Comparison of ENCODE assay signal across 8 cellular contexts in the genomic region with DNA sequence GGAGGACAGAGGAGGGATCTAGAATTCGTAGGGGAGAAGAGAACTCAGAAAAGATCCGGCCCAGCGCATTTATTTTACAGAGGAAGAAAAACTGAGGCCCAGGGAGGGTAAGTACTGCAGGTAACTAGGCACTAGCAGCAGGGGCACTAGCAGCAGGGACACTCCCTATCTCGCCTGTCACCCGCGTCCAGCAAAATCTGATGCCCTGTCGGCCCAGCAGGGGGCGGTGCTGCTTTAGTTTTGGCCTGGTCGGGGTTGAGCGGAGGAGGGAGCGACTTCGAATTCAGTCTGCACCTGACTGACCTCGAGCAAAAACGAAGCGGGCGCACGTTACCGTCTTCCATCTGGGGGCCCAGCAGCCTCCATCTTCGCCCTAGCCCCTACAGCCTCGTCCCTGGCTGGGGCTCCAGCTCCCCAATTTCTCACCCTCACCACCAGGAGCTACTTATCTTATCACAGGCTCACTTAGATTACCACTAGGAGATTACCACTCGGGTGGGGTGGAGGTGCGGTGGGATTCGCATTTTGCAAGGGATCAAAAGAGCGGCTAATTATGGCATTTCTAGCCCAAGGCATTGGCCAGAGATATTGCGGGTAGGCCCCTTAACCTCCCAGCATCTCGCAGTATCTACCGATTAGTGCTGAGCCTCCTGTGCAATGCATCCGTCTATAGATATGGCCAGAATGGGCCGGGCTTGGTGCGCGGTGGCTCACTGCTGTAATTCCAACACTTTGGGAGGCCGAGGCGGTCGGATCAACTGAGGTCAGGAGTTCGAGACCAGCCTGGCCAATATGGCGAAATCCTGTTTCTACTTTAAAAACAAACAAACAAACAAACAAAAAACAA. TPM values are rescaled to one million over a fixed set of nuclear protein-coding genes. Genes with fewer than 3 reads are reported as not detected.
A peak's percentile ranks its signal among the peaks of the same experiment; 100 is the strongest.
DNase-seq lines count a peak whose midpoint lies in the region; ATAC-seq and TF ChIP-seq lines count a peak whose summit lies in the region.

No MANE protein-coding gene starts in this region.

- TF ChIP-seq RAD21 in IMR-90 (IDR thresholded peaks at IDR 0.05; ENCODE audit: low read length): peak; percentile 91

- H3K79me1 ChIP-seq in IMR-90 (ENCODE audit: low read depth in 1 of 2, low read length in 2 of 2): no peaks in the 10 kb centered on the region

- no peak overlapping the region for H3K14ac ChIP-seq in IMR-90 (replicated peaks; ENCODE audit: low read depth, low read length)

- no peaks in the 10 kb centered on the region for H3K36me3 ChIP-seq in IMR-90 (ENCODE audit: control insufficient read depth, insufficient read depth, low read length)
- no peaks in the 10 kb centered on the region for H3K36me3 ChIP-seq in OCI-LY1 (ENCODE audit: insufficient read depth, low read length)

- no peaks in the 10 kb centered on the region for H3K9me3 Mint-ChIP-seq in Calu3 (ENCODE audit: low read depth, unreplicated experiment)

- H3K4me3 ChIP-seq in IMR-90 (ENCODE audit: insufficient read depth, low read depth, low read length) (no peak overlapping the region), OCI-LY1 (ENCODE audit: low read depth, low read length, poor library complexity, severe bottlenecking) (peak overlapping the region; percentile 52)

- H4K5ac ChIP-seq in IMR-90 (ENCODE audit: low read depth, low read length): no peak overlapping the region

- CTCF ChIA-PET in Calu3 (lab: Charles Lee): interaction anchor here (0.6 kb wide), 1 partner anchor 1540 kb away, joined by 3 read pairs; no protein-coding TSS in a partner anchor
- CTCF ChIA-PET in IMR-90 (lab: Yijun Ruan, JAX): interaction anchor here (0.6 to 1.4 kb wide), 3 partner anchors 11 to 56 kb away, joined by 4 to 6 read pairs (median 4); no protein-coding TSS in a partner anchor

- H2BK20ac ChIP-seq in IMR-90 (ENCODE audit: low read depth, low read length): no peak overlapping the region

- H3K27me3 ChIP-seq in IMR-90 (ENCODE audit: control insufficient read depth, insufficient read depth, low read length) (peaks cover 48% of the 10 kb centered on the region), OCI-LY1 (ENCODE audit: insufficient read depth, low read length) (no peaks in the 10 kb centered on the region)

- no peak overlapping the region for H2BK120ac ChIP-seq in IMR-90 (ENCODE audit: low read depth, low read length)

- H3K27ac Mint-ChIP-seq in Calu3 (ENCODE audit: unreplicated experiment): peak overlapping the region; percentile 57

- no peak overlapping the region for H4K8ac ChIP-seq in IMR-90 (ENCODE audit: low read depth in 2 of 2, low read length in 2 of 2)

- H3K9me3 ChIP-seq in IMR-90 (ENCODE audit: control insufficient read depth, insufficient read depth, low read length): no peaks in the 10 kb centered on the region; the same call in 1 of the 2 replicates
- H3K9me3 ChIP-seq in OCI-LY1 (ENCODE audit: low read length): no peaks in the 10 kb centered on the region

- H3K9me2 ChIP-seq in OCI-LY1 (ENCODE audit: low read depth, low read length): no peaks in the 10 kb centered on the region

- H4K91ac ChIP-seq in IMR-90 (ENCODE audit: insufficient read depth, low read depth, low read length): no peak overlapping the region

- H2AK5ac ChIP-seq in IMR-90 (ENCODE audit: low read depth, low read length): no peak overlapping the region

- peak overlapping the region; percentile 76 for H2AK9ac ChIP-seq in IMR-90 (replicated peaks; ENCODE audit: low read depth, low read length, poor library complexity)

- ATAC-seq in GM21528 (IDR thresholded peaks at IDR 0.05; ENCODE audit: low FRiP score, unreplicated experiment) (peak; percentile 95), IMR-90 (ENCODE audit: low read depth) (peak; percentile 97)

- H3K79me2 ChIP-seq in OCI-LY1 (ENCODE audit: insufficient read depth, low read length): no peaks in the 10 kb centered on the region

- H3K4me3 Mint-ChIP-seq in Calu3 (ENCODE audit: low read depth, unreplicated experiment): peak overlapping the region; percentile 82

- no peaks in the 10 kb centered on the region for H3K27me3 Mint-ChIP-seq in Calu3 (ENCODE audit: unreplicated experiment)

- no peak overlapping the region for H3K18ac ChIP-seq in IMR-90 (ENCODE audit: low read depth, low read length)

- POLR2A ChIA-PET in IMR-90 (lab: Charles Lee; ENCODE audit: unreplicated experiment): no interaction called here

- H3K36me3 Mint-ChIP-seq in Calu3 (ENCODE audit: insufficient read depth, unreplicated experiment): peaks cover 24% of the 10 kb centered on the region

- no peaks in the 10 kb centered on the region for H3K9me1 ChIP-seq in IMR-90 (ENCODE audit: insufficient read depth, low read length)

- H4K20me1 ChIP-seq in IMR-90 (ENCODE audit: insufficient read depth, low read length) (no peaks in the 10 kb centered on the region), OCI-LY1 (ENCODE audit: insufficient read depth, low read length) (no peaks in the 10 kb centered on the region)

- H3K56ac ChIP-seq in IMR-90 (ENCODE audit: extremely low read depth, insufficient read depth, low read length): no peak overlapping the region

- peak overlapping the region; percentile 81; the same call in 1 of the 2 replicates for H3K4me2 ChIP-seq in IMR-90 (ENCODE audit: low read depth, low read length)
- peak overlapping the region; percentile 68 for H3K4me2 ChIP-seq in OCI-LY1 (ENCODE audit: low read length)

- TSS peak; percentile 26 for BruUV-seq in Calu3 (replicated peaks; lab: Mats Ljungman, UMichigan)
- BruUV-seq in IMR-90 (replicated peaks; lab: Mats Ljungman, UMichigan): no TSS peak

- intact Hi-C loops in Calu3 (cut with micrococcal nuclease; ENCODE audit: unreplicated experiment): loop anchor here (2.0 kb wide), 1 partner anchor 44 kb away; no protein-coding TSS in a partner anchor
- intact Hi-C loops in IMR-90 (cut with micrococcal nuclease): loop anchor here (5.0 kb wide), 1 partner anchor 409 kb away; no protein-coding TSS in a partner anchor

- peaks cover 9% of the 10 kb centered on the region for H3K4me1 Mint-ChIP-seq in Calu3 (ENCODE audit: low read depth, unreplicated experiment)

- in situ Hi-C loops in IMR-90 (cut with MboI; ENCODE audit: low sequenced_read_pairs): no loop called here

- dilution Hi-C loops in IMR-90 (cut with HindIII; ENCODE audit: low sequenced_read_pairs, unreplicated experiment): no loop called here

- no peak overlapping the region for H3K4ac ChIP-seq in IMR-90 (ENCODE audit: low read depth, low read length)

- 45% methylated on average over 9 of the region's 36 CpGs; no CpG with 5 or more reads in 1 of the 2 experiments for WGBS in IMR-90 (ENCODE audit: extremely low coverage in 2 of 2, insufficient read length in 1 of 2), 2 experiments

- TF ChIP-seq CTCF in Calu3 (IDR thresholded peaks at IDR 0.05; ENCODE audit: unreplicated experiment) (peak; percentile 94), IMR-90 (conservative IDR thresholded peaks at IDR 0.05; ENCODE audit: low read depth, low read length) (peak; percentile 84), OCI-LY1 (IDR thresholded peaks at IDR 0.05; ENCODE audit: low read length) (peak; percentile 90)

- DNase-seq in Calu3 (peak; percentile 95), IMR-90 (peak; percentile 57), activated T-cell treated with anti-CD3 and anti-CD28 coated beads for 4 hours (peak; percentile 93), erythroblast (lab: John Stamatoyannopoulos, UW) (peak; percentile 88 to 93), mucosa of gallbladder (ENCODE audit: low spot score) (peak; percentile 89)
- DNase-seq in stimulated activated CD8-positive, alpha-beta memory T cell treated with anti-CD3 and anti-CD28 coated beads, Interleukin-4, amount 100 ng/mL, for 1 hour (ENCODE audit: low read depth in 2 of 2, low spot score in 1 of 2): peak; percentile 93

- H3K27ac ChIP-seq in IMR-90 (ENCODE audit: insufficient read depth, low read length) (no peak overlapping the region), OCI-LY1 (ENCODE audit: low read depth, low read length, poor library complexity, severe bottlenecking) (no peak overlapping the region)

- no peak for TF ChIP-seq POLR2A in IMR-90 (IDR thresholded peaks at IDR 0.05; ENCODE audit: low read depth, low read length)
- TF ChIP-seq POLR2A in erythroblast (IDR thresholded peaks at IDR 0.05; ENCODE audit: low read length): no peak

- 0 out of 2 replicates have a peak overlapping the region, but pooled peaks have one; percentile 4 for H3K23ac ChIP-seq in IMR-90 (ENCODE audit: low read depth, low read length)

- peak overlapping the region; percentile 92 for H2AFZ ChIP-seq in IMR-90 (replicated peaks; ENCODE audit: low read length, poor library complexity)
- no peak overlapping the region for H2AFZ ChIP-seq in OCI-LY1 (ENCODE audit: low read length)

- no peaks in the 10 kb centered on the region for H3F3A ChIP-seq in OCI-LY1 (ENCODE audit: insufficient read depth, low read length)

- no peaks in the 10 kb centered on the region for H3K4me1 ChIP-seq in IMR-90 (ENCODE audit: control insufficient read depth, insufficient read depth, low read length)
- peaks cover 25% of the 10 kb centered on the region for H3K4me1 ChIP-seq in OCI-LY1 (ENCODE audit: insufficient read depth, low read length, severe bottlenecking)

- H3K9ac ChIP-seq in IMR-90 (ENCODE audit: low read depth, low read length) (no peak overlapping the region), OCI-LY1 (ENCODE audit: low read length) (peak overlapping the region; percentile 25; the same call in 1 of the 2 replicates)

- H2BK15ac ChIP-seq in IMR-90 (ENCODE audit: low read depth, low read length): no peak overlapping the region

- no peak overlapping the region for H2BK5ac ChIP-seq in IMR-90 (ENCODE audit: low read depth, low read length, poor library complexity, severe bottlenecking)

TF ChIP-seq in IMR-90, 13 proteins besides CTCF, POLR2A, EP300 and RAD21:
- TF ChIP-seq SMC3 (IDR thresholded peaks at IDR 0.05; ENCODE audit: low read depth, low read length): peak; percentile 80
- no peak for TF ChIP-seq NFE2L2 (IDR thresholded peaks at IDR 0.05; ENCODE audit: low read depth, low read length)

RNA-seq across cellular contexts. Expression of gene CD8A, which starts 17.8 kb away (rescaled TPM):
- 0.20 and 0.31 TPM in 2 replicates for total RNA-seq in Calu3 (2022)
- not detected in 2 replicates for total RNA-seq in IMR-90 (2012; rRNA removed)
- not detected in 2 replicates for polyA plus RNA-seq in IMR-90 (2012; rRNA removed)
- not detected in 2 replicates for polyA plus RNA-seq in IMR-90 (2012; cell fraction: cytosol; rRNA removed)
- not detected in 2 replicates for polyA plus RNA-seq in IMR-90 (2012; cell fraction: nucleus; rRNA removed; ENCODE audit: low replicate concordance)
- 11.3 TPM for total RNA-seq in mucosa of gallbladder

RNA-seq across cellular contexts. Expression of gene CD8B, which starts 53.1 kb away (rescaled TPM):
- not detected in 2 replicates for total RNA-seq in Calu3 (2022)
- not detected in 2 replicates for total RNA-seq in IMR-90 (2012; rRNA removed)
- polyA plus RNA-seq in IMR-90 (2012; rRNA removed): not detected in 2 replicates
- polyA plus RNA-seq in IMR-90 (2012; cell fraction: cytosol; rRNA removed): not detected in 2 replicates
- not detected in 2 replicates for polyA plus RNA-seq in IMR-90 (2012; cell fraction: nucleus; rRNA removed; ENCODE audit: low replicate concordance)
- 4.1 TPM for total RNA-seq in mucosa of gallbladder
